In genomic region chr20:41551011-41551705, GRCh38 we compare ENCODE assay signal across 1 cellular context.
TF ChIP-seq lines count a peak whose summit lies in the region.

No MANE protein-coding gene starts in this region.

TF ChIP-seq in HEK293, 187 proteins besides CTCF, POLR2A, EP300 and RAD21 (continued from another document):
- TF ChIP-seq, protein P1, sequence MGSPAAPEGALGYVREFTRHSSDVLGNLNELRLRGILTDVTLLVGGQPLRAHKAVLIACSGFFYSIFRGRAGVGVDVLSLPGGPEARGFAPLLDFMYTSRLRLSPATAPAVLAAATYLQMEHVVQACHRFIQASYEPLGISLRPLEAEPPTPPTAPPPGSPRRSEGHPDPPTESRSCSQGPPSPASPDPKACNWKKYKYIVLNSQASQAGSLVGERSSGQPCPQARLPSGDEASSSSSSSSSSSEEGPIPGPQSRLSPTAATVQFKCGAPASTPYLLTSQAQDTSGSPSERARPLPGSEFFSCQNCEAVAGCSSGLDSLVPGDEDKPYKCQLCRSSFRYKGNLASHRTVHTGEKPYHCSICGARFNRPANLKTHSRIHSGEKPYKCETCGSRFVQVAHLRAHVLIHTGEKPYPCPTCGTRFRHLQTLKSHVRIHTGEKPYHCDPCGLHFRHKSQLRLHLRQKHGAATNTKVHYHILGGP (tag by site-specific recombination; IDR thresholded peaks at IDR 0.05), result no peak
- TF ChIP-seq ZBTB26 (tag by site-specific recombination; optimal IDR thresholded peaks at IDR 0.05), result no peak
- TF ChIP-seq KLF10 (tag by site-specific recombination; IDR thresholded peaks at IDR 0.05), result no peak
- no peak for TF ChIP-seq ZNF521 (tag by site-specific recombination; IDR thresholded peaks at IDR 0.05)
